In the genomic region with DNA sequence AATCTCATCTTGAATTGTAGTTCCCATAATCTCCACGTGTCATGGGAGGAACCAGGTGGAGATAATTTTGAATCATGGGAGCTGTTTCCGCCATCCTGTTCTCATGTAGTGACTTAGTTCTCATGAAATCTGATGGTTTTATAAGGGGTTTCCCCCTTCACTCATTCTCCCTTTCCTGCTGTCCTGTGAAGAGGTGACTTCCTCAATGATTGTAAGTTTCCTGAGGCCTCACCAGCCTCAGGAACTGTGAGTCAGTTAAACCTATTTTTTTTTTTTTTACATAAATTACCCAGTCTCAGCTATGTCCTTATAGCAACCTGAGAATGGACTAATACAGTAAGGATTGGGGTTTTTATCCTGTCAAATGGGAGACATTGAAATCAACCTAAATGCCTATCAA, we compare ENCODE assay signal across 8 cellular contexts.
"Had no signal": no experiment of that assay in that cellular context is flagged by ENCODE, and none has a peak within 500 bp of the region (broad histone marks: within the 10 kb centered on the region; RNA-seq: fewer than 3 reads in every experiment).

No MANE protein-coding gene starts in this region.

- H3K27ac Mint-ChIP-seq: GM23338, H9, HFFc6 had no signal

- ATAC-seq: GM23338, HCT116 had no signal

- H3K4me1 Mint-ChIP-seq: GM23338, H9 had no signal

- H3K4me3 Mint-ChIP-seq: GM23338, H9, HFFc6 had no signal

- DNase-seq: GM23248, GOT3, H7, H9, HCEC 1CT, HFFc6 had no signal
